Comparison of ENCODE assay signal across 14 cellular contexts in genomic region chr3:197880361-197881339, GRCh38.
A peak's percentile ranks its signal among the peaks of the same experiment; 100 is the strongest.
DNase-seq lines count a peak whose midpoint lies in the region; ATAC-seq and TF ChIP-seq lines count a peak whose summit lies in the region.
"Had no signal": no experiment of that assay in that cellular context is flagged by ENCODE, and none has a peak within 500 bp of the region (broad histone marks: within the 10 kb centered on the region; RNA-seq: fewer than 3 reads in every experiment).

No MANE protein-coding gene starts in this region.

- TF ChIP-seq POLR2A in tibial nerve (IDR thresholded peaks at IDR 0.05): no peak

- 47 to 50% methylated on average over 19 of the region's 19 CpGs for WGBS in tibial nerve, 2 donors

- POLR2A ChIA-PET in WTC11 (lab: Charles Lee): no interaction called here

- H3K27me3 ChIP-seq in cardiac muscle cell: no peaks in the 10 kb centered on the region
- H3K27me3 ChIP-seq in left ventricle myocardium inferior (ENCODE audit: low read depth): no peaks in the 10 kb centered on the region
- H3K27me3 ChIP-seq in iPS-20b (ENCODE audit: insufficient read depth, low read length): peaks cover 21% of the 10 kb centered on the region; the same call in 1 of the 2 replicates
- no peaks in the 10 kb centered on the region for H3K27me3 ChIP-seq in tibial nerve
- H3K27me3 ChIP-seq: ovary had no signal

- TF ChIP-seq EP300 in tibial nerve (IDR thresholded peaks at IDR 0.05): no peak

- H3K4me1 Mint-ChIP-seq in WTC11: peaks cover 41% of the 10 kb centered on the region
- peaks cover 28% of the 10 kb centered on the region for H3K4me1 Mint-ChIP-seq in CD14-positive monocyte

- H3K27ac Mint-ChIP-seq in WTC11: peak overlapping the region; percentile 88
- H3K27ac Mint-ChIP-seq in CD14-positive monocyte: peak overlapping the region in 3 of 7 donors; percentile 6 to 68 (median 25)
- H3K27ac Mint-ChIP-seq: activated B cell treated with CpG ODN at 0.5 μM for 24 hours had no signal

- peak overlapping the region; percentile 24 for H3K4me3 Mint-ChIP-seq in WTC11
- H3K4me3 Mint-ChIP-seq in CD14-positive monocyte: no peak overlapping the region
- H3K4me3 Mint-ChIP-seq: activated B cell treated with CpG ODN at 0.5 μM for 24 hours had no signal

- H3K4me3 ChIP-seq in cardiac muscle cell: no peak overlapping the region
- H3K4me3 ChIP-seq in left ventricle myocardium inferior: no peak overlapping the region
- peak overlapping the region; percentile 29; the same call in 1 of the 2 replicates for H3K4me3 ChIP-seq in iPS-20b (ENCODE audit: low read length)
- no peak overlapping the region for H3K4me3 ChIP-seq in tibial nerve
- H3K4me3 ChIP-seq: ovary had no signal

- H3K27me3 Mint-ChIP-seq in WTC11 (ENCODE audit: low read depth): peaks cover 21% of the 10 kb centered on the region
- no peaks in the 10 kb centered on the region for H3K27me3 Mint-ChIP-seq in CD14-positive monocyte (ENCODE audit: low read depth in 3 of 3)
- H3K27me3 Mint-ChIP-seq: activated B cell treated with CpG ODN at 0.5 μM for 24 hours had no signal

- CTCF ChIA-PET in WTC11 (lab: Charles Lee): interaction anchor here (0.7 to 0.9 kb wide), 3 partner anchors 16 to 281 kb away, joined by 3 read pairs; no protein-coding TSS in a partner anchor

- H3K9me3 ChIP-seq in cardiac muscle cell (ENCODE audit: low read depth): no peaks in the 10 kb centered on the region
- no peaks in the 10 kb centered on the region for H3K9me3 ChIP-seq in left ventricle myocardium inferior (replicated peaks)
- no peaks in the 10 kb centered on the region for H3K9me3 ChIP-seq in iPS-20b (ENCODE audit: insufficient read depth, low read depth, low read length)
- no peaks in the 10 kb centered on the region for H3K9me3 ChIP-seq in tibial nerve
- H3K9me3 ChIP-seq: ovary had no signal

- TF ChIP-seq CTCF in cardiac muscle cell (IDR thresholded peaks at IDR 0.05; ENCODE audit: low read depth, low read length) (no peak), left ventricle myocardium inferior (IDR thresholded peaks at IDR 0.05; ENCODE audit: borderline replicate concordance) (no peak), WTC11 (IDR thresholded peaks at IDR 0.05) (no peak), tibial nerve (IDR thresholded peaks at IDR 0.05) (no peak), CD14-positive monocyte (IDR thresholded peaks at IDR 0.05) (no peak)

- H3K4me1 ChIP-seq in cardiac muscle cell (ENCODE audit: low read depth): no peaks in the 10 kb centered on the region
- no peaks in the 10 kb centered on the region for H3K4me1 ChIP-seq in left ventricle myocardium inferior
- H3K4me1 ChIP-seq in iPS-20b (ENCODE audit: insufficient read depth, low read length): peaks cover 31% of the 10 kb centered on the region
- H3K4me1 ChIP-seq in tibial nerve: peaks cover 0 to 13% (median 6%) of the 10 kb centered on the region in 4 donors

- DNase-seq in cardiac muscle cell (ENCODE audit: low read depth in 1 of 2, low spot score in 1 of 2) (no peak), left ventricle myocardium inferior (no peak), WTC11 (ENCODE audit: low spot score) (no peak), tibial nerve (ENCODE audit: low spot score in 2 of 2) (no peak), NCI-H187 (lab: John Stamatoyannopoulos, UW) (no peak), CD14-positive monocyte (ENCODE audit: low spot score) (no peak)
- no peak for DNase-seq in activated CD4-positive, CD25-positive, alpha-beta regulatory T cell treated with anti-CD3 and anti-CD28 coated beads, Interleukin-2, amount 50 U/mL, for 72 hours
- DNase-seq: activated B cell treated with CpG ODN at 0.5 μM for 24 hours; activated T-cell treated with anti-CD3 and anti-CD28 coated beads, Interleukin-2, amount 50 U/mL, for 48 hours; AML-193; NCI-H1092 treated with DMSO at 0.1 percent for 48 hours; ovary; SHP77 treated with DMSO at 0.1 percent for 48 hours had no signal

- H3K36me3 ChIP-seq in cardiac muscle cell (peaks cover 25% of the 10 kb centered on the region), left ventricle myocardium inferior (peaks cover 64% of the 10 kb centered on the region), iPS-20b (ENCODE audit: insufficient read depth, low read depth, low read length) (peaks cover 26% of the 10 kb centered on the region), tibial nerve (peaks cover 0 to 64% (median 0%) of the 10 kb centered on the region in 3 donors)
- H3K36me3 ChIP-seq: ovary had no signal

- peak overlapping the region; percentile 3; the same call in 1 of the 2 replicates for H3K9ac ChIP-seq in iPS-20b (ENCODE audit: low read depth, low read length)

- peak overlapping the region; percentile 39 for H3K27ac ChIP-seq in cardiac muscle cell
- H3K27ac ChIP-seq in left ventricle myocardium inferior (replicated peaks): no peak overlapping the region
- no peak overlapping the region for H3K27ac ChIP-seq in iPS-20b (ENCODE audit: low read length)
- H3K27ac ChIP-seq in tibial nerve: peak overlapping the region in 3 of 4 donors; percentile 1 to 73 (median 46)
- H3K27ac ChIP-seq: ovary had no signal

- ATAC-seq in WTC11: peak; percentile 58

- intact Hi-C loops in left ventricle myocardium inferior (cut with micrococcal nuclease) (no loop called here), CD14-positive monocyte (cut with micrococcal nuclease) (no loop called here)

- H3K36me3 Mint-ChIP-seq in WTC11 (peaks cover 45% of the 10 kb centered on the region), CD14-positive monocyte (peaks cover 41 to 55% of the 10 kb centered on the region in 2 donors)

- peaks cover 7% of the 10 kb centered on the region for H3K9me3 Mint-ChIP-seq in WTC11
- H3K9me3 Mint-ChIP-seq in CD14-positive monocyte: no peaks in the 10 kb centered on the region
- H3K9me3 Mint-ChIP-seq: activated B cell treated with CpG ODN at 0.5 μM for 24 hours had no signal

TF ChIP-seq in WTC11, 78 proteins besides CTCF, POLR2A, EP300 and RAD21:
- no peak for TF ChIP-seq ZNF219 (CRISPR knock-in tag; IDR thresholded peaks at IDR 0.05; ENCODE audit: borderline replicate concordance)
- TF ChIP-seq GABPB1 (CRISPR knock-in tag; IDR thresholded peaks at IDR 0.05): 0 out of 2 replicates have a peak, but pooled peaks have one; percentile 30

Comparison
In these comparisons a context has a peak if more than half of its experiments do, and no peak if none do; other contexts are left out.
1. H3K27ac ChIP-seq: peak in cardiac muscle cell (single experiment) and tibial nerve (3 of 4); none in left ventricle myocardium inferior (single experiment) and iPS-20b (single experiment).